Comparison of ENCODE assay signal across 15 cellular contexts in the genomic region with DNA sequence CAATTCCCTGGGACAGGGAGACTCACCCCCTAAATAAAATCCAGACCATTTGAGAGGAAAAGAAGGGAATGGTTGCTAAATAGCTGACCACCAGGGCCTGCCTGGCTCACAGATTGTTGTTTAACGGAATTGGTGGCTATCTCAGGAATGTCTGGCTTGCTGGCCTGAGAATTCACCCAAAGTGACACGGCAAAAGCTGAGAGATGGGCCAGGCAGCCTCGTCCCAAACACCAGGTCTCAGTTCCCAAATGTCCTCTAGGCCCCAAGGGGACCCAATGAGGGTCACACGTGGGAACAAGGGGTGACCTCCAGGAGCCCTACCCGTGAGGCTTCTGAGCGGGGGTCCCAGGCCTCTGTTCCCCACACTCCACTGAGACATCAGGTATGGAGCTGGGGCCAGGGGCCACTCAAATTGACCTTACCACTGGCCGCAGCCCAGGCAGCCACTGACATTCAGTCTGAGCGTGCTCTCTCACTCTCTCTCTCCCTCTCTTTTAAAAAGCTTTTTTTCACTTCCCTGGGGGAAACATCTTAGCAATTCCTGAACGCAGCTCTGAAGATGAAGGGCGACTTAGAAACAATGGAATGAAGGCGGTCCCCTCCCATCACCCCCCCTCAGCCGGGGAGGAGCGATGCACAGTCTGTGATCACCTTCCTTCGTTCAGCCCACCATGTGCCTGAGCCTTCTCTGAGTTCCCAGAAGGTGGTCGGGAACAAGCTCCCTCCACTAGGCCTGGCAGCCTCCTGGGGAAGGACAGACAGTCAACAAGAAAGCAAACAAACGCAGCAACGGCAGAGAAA.
A peak's percentile ranks its signal among the peaks of the same experiment; 100 is the strongest.
DNase-seq lines count a peak whose midpoint lies in the region; ATAC-seq and TF ChIP-seq lines count a peak whose summit lies in the region.
"Had no signal": no experiment of that assay in that cellular context is flagged by ENCODE, and none has a peak within 500 bp of the region (broad histone marks: within the 10 kb centered on the region; RNA-seq: fewer than 3 reads in every experiment).

No MANE protein-coding gene starts in this region.

- WGBS in testis, 2 donors = 38 to 58% methylated on average over 15 to 17 of the region's 17 CpGs

- H3K4me3 ChIP-seq in coronary artery = no peak overlapping the region
- H3K4me3 ChIP-seq in lower lobe of right lung = no peak overlapping the region
- H3K4me3 ChIP-seq in testis = no peak overlapping the region

- no peak for TF ChIP-seq POLR2A in testis (IDR thresholded peaks at IDR 0.05)

- peaks cover 39% of the 10 kb centered on the region for H3K4me1 ChIP-seq in lower lobe of right lung
- H3K4me1 ChIP-seq in testis = peaks cover 30% of the 10 kb centered on the region

- intact Hi-C loops in lower lobe of right lung (cut with DNase I) (no loop called here), testis (cut with DNase I; ENCODE audit: low total_unique reads) (no loop called here)

- H3K9me3 ChIP-seq in lower lobe of right lung (no peaks in the 10 kb centered on the region), testis (no peaks in the 10 kb centered on the region)

- DNase-seq in NCI-H82 (lab: John Stamatoyannopoulos, UW) (peak; percentile 52), NCI-H82 treated with DMSO at 0.1 percent for 48 hours (lab: John Stamatoyannopoulos, UW; ENCODE audit: unreplicated experiment) (no peak), coronary artery (ENCODE audit: low spot score) (no peak), lower lobe of right lung (no peak), testis (no peak)
- DNase-seq: activated CD4-positive, alpha-beta T cell treated with anti-CD3 and anti-CD28 coated beads, Interleukin-2, amount 10 ng/mL, durations not matched to agents 7 days and 5 days; activated T-cell treated with anti-CD3 and anti-CD28 coated beads, Interleukin-2, amount 50 U/mL, for 48 hours; effector memory CD8-positive, alpha-beta T cell; NCI-H1417; NCI-H524 had no signal

- no peaks in the 10 kb centered on the region for H3K27me3 ChIP-seq in lower lobe of right lung (ENCODE audit: low read depth)
- H3K27me3 ChIP-seq in testis = no peaks in the 10 kb centered on the region

- no peaks in the 10 kb centered on the region for H3K36me3 ChIP-seq in lower lobe of right lung
- H3K36me3 ChIP-seq in testis (ENCODE audit: low read depth, missing control alignments) = no peaks in the 10 kb centered on the region

- H3K27ac ChIP-seq in coronary artery (peak overlapping the region; percentile 53 to 89), lower lobe of right lung (peak overlapping the region; percentile 68), testis (peak overlapping the region; percentile 43 to 72)
- H3K27ac ChIP-seq: 22Rv1 had no signal

- no peak for TF ChIP-seq CTCF in coronary artery (IDR thresholded peaks at IDR 0.05)
- TF ChIP-seq CTCF in lower lobe of right lung (IDR thresholded peaks at IDR 0.05) = no peak
- TF ChIP-seq CTCF in testis (IDR thresholded peaks at IDR 0.05) = no peak

- ATAC-seq in lower lobe of right lung = no peak
- ATAC-seq in GM18502 (IDR thresholded peaks at IDR 0.05; ENCODE audit: poor library complexity, unreplicated experiment) = no peak
- ATAC-seq in HG03342 (IDR thresholded peaks at IDR 0.05; ENCODE audit: unreplicated experiment) = no peak
- no peak for ATAC-seq in HG03039 (IDR thresholded peaks at IDR 0.05; ENCODE audit: unreplicated experiment)
- ATAC-seq: effector memory CD8-positive, alpha-beta T cell; left lobe of liver had no signal
